Comparison of ENCODE assay signal across 18 cellular contexts in the genomic region with DNA sequence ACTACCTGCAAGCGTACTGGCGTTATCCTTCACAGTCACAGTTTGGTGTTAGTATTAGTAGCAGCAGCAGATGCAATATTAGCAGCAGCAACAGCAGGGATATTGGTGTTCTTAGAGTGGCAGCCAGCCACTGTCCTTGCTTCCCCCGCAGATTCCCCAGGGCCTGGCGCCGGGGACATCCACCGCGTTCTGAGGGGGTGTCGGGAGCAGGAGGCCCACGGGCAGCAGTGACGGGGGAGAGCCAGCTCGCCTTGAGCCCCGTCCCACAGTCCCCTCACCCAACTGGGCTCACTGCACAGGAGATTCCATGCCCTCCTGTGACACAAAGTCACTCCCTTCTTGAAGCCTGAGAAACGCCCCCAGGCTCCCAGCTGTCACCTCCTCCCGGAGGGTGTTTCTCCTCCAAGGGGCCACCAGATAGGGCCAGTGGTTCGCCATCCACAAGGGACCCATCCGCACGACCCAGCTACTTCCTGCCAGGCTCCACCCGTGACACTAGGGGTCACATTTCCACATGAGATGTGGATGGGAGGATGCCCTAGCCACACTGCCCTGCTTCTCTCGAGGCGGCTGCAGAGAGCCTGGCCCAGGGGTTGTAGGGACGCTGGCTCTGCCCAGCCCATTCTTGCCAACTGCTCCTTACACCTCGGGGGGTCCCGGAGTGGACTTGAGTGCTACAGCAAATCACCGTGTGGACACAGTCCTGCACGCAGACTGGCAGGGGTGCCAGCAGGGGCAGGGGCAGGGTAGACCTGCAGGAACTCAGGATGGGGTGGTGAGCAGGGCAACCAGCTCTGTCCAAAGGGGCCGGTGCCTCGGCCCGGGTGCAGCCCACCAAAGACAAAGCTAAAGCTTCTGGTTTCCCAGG.
DNase-seq lines count a peak whose midpoint lies in the region; ATAC-seq and TF ChIP-seq lines count a peak whose summit lies in the region.
"Had no signal": no experiment of that assay in that cellular context is flagged by ENCODE, and none has a peak within 500 bp of the region (broad histone marks: within the 10 kb centered on the region; RNA-seq: fewer than 3 reads in every experiment).

No MANE protein-coding gene starts in this region.

- H3K27me3 Mint-ChIP-seq in activated CD8-positive, alpha-beta T cell treated with anti-CD3 and anti-CD28 coated beads, Interleukin-2, amount 10 ng/mL, durations not matched to agents 7 days and 5 days (ENCODE audit: low read depth): no peaks in the 10 kb centered on the region
- H3K27me3 Mint-ChIP-seq in naive thymus-derived CD8-positive, alpha-beta T cell: peaks cover 0 to 2% (median 0%) of the 10 kb centered on the region in 5 donors
- H3K27me3 Mint-ChIP-seq: CD4-positive, CD25-positive, alpha-beta regulatory T cell; T-helper 17 cell had no signal

- DNase-seq in NCI-H524 (lab: John Stamatoyannopoulos, UW) (peak; percentile 35 to 61), NCI-H524 treated with DMSO at 0.1 percent for 48 hours (lab: John Stamatoyannopoulos, UW) (no peak), Right ventricle myocardium inferior (ENCODE audit: missing footprints) (peak; percentile 57), heart right ventricle (no peak), WERI-Rb-1 (peak; percentile 63), pons (ENCODE audit: low spot score) (peak; percentile 9)
- no peak for DNase-seq in activated CD8-positive, alpha-beta T cell treated with anti-CD3 and anti-CD28 coated beads, Interleukin-2, amount 10 ng/mL, durations not matched to agents 7 days and 5 days
- no peak for DNase-seq in naive thymus-derived CD8-positive, alpha-beta T cell
- DNase-seq: CD4-positive, CD25-positive, alpha-beta regulatory T cell; COR-L47; H9; HFFc6; Karpas-422; NCI-H1436; NCI-H446 treated with DMSO at 0.1 percent for 48 hours; NCI-H774; SIG-M5; T-helper 17 cell had no signal

- no peak overlapping the region for H3K4me3 Mint-ChIP-seq in activated CD8-positive, alpha-beta T cell treated with anti-CD3 and anti-CD28 coated beads, Interleukin-2, amount 10 ng/mL, durations not matched to agents 7 days and 5 days
- H3K4me3 Mint-ChIP-seq in naive thymus-derived CD8-positive, alpha-beta T cell: no peak overlapping the region
- H3K4me3 Mint-ChIP-seq: CD4-positive, CD25-positive, alpha-beta regulatory T cell; H9; HFFc6; T-helper 17 cell had no signal

- intact Hi-C loops in Right ventricle myocardium inferior (cut with DNase I): no loop called here
- intact Hi-C loops in heart right ventricle (cut with DNase I): no loop called here

- POLR2A ChIA-PET in activated CD8-positive, alpha-beta T cell treated with anti-CD3 and anti-CD28 coated beads, Interleukin-2, amount 10 ng/mL, durations not matched to agents 7 days and 5 days (lab: Charles Lee): no interaction called here
- POLR2A ChIA-PET in naive thymus-derived CD8-positive, alpha-beta T cell (lab: Charles Lee): no interaction called here

- H3K9me3 ChIP-seq in heart right ventricle (no peaks in the 10 kb centered on the region), WERI-Rb-1 (ENCODE audit: severe bottlenecking) (no peaks in the 10 kb centered on the region)

- CTCF ChIA-PET in activated CD8-positive, alpha-beta T cell treated with anti-CD3 and anti-CD28 coated beads, Interleukin-2, amount 10 ng/mL, durations not matched to agents 7 days and 5 days (lab: Charles Lee): no interaction called here

- no peak overlapping the region for H3K27ac Mint-ChIP-seq in activated CD8-positive, alpha-beta T cell treated with anti-CD3 and anti-CD28 coated beads, Interleukin-2, amount 10 ng/mL, durations not matched to agents 7 days and 5 days
- H3K27ac Mint-ChIP-seq in naive thymus-derived CD8-positive, alpha-beta T cell: no peak overlapping the region
- H3K27ac Mint-ChIP-seq: HFFc6, T-helper 17 cell had no signal

- peaks cover 0 to 27% (median 4%) of the 10 kb centered on the region in 7 donors for H3K27me3 ChIP-seq in heart right ventricle
- H3K27me3 ChIP-seq in WERI-Rb-1 (ENCODE audit: insufficient read depth, low read depth, severe bottlenecking): no peaks in the 10 kb centered on the region

- H3K4me1 Mint-ChIP-seq in activated CD8-positive, alpha-beta T cell treated with anti-CD3 and anti-CD28 coated beads, Interleukin-2, amount 10 ng/mL, durations not matched to agents 7 days and 5 days (ENCODE audit: low read depth): no peaks in the 10 kb centered on the region
- no peaks in the 10 kb centered on the region for H3K4me1 Mint-ChIP-seq in naive thymus-derived CD8-positive, alpha-beta T cell
- H3K4me1 Mint-ChIP-seq: CD4-positive, CD25-positive, alpha-beta regulatory T cell; T-helper 17 cell had no signal

- 77 to 78% methylated on average over 28 of the region's 28 CpGs for WGBS in heart right ventricle, 2 donors

- H3K36me3 ChIP-seq in heart right ventricle: no peaks in the 10 kb centered on the region
- no peaks in the 10 kb centered on the region for H3K36me3 ChIP-seq in WERI-Rb-1

- no peak overlapping the region for H3K4me3 ChIP-seq in heart right ventricle
- H3K4me3 ChIP-seq in WERI-Rb-1 (ENCODE audit: low read depth, low read length): no peak overlapping the region

- H3K4me1 ChIP-seq in heart right ventricle: no peaks in the 10 kb centered on the region

- H3K27ac ChIP-seq in heart right ventricle (no peak overlapping the region), WERI-Rb-1 (no peak overlapping the region)

- TF ChIP-seq CTCF in heart right ventricle (IDR thresholded peaks at IDR 0.05) (no peak), WERI-Rb-1 (IDR thresholded peaks at IDR 0.05; ENCODE audit: low read depth, low read length) (peak; percentile 44; the same call in 1 of the 2 replicates)

- ATAC-seq in Right ventricle myocardium inferior (no peak), heart right ventricle (no peak)
- no peak for ATAC-seq in activated CD8-positive, alpha-beta T cell treated with anti-CD3 and anti-CD28 coated beads, Interleukin-2, amount 10 ng/mL, durations not matched to agents 7 days and 5 days
- no peak for ATAC-seq in naive thymus-derived CD8-positive, alpha-beta T cell
- ATAC-seq: T-helper 17 cell had no signal

- no peaks in the 10 kb centered on the region for H3K36me3 Mint-ChIP-seq in activated CD8-positive, alpha-beta T cell treated with anti-CD3 and anti-CD28 coated beads, Interleukin-2, amount 10 ng/mL, durations not matched to agents 7 days and 5 days (ENCODE audit: low read depth)
- H3K36me3 Mint-ChIP-seq in naive thymus-derived CD8-positive, alpha-beta T cell: no peaks in the 10 kb centered on the region
- H3K36me3 Mint-ChIP-seq: CD4-positive, CD25-positive, alpha-beta regulatory T cell had no signal

- H3K9me3 Mint-ChIP-seq in activated CD8-positive, alpha-beta T cell treated with anti-CD3 and anti-CD28 coated beads, Interleukin-2, amount 10 ng/mL, durations not matched to agents 7 days and 5 days (ENCODE audit: insufficient read depth): no peaks in the 10 kb centered on the region
- H3K9me3 Mint-ChIP-seq in naive thymus-derived CD8-positive, alpha-beta T cell: peaks cover 0 to 3% (median 0%) of the 10 kb centered on the region in 9 donors
- H3K9me3 Mint-ChIP-seq: H9 had no signal

Comparison
In these comparisons a context has a peak if more than half of its experiments do, and no peak if none do; other contexts are left out.
1. DNase-seq: peak in NCI-H524 (2 of 2), Right ventricle myocardium inferior (single experiment), WERI-Rb-1 (single experiment) and pons (single experiment); none in NCI-H524 treated with DMSO at 0.1 percent for 48 hours (single experiment), heart right ventricle (0 of 2), activated CD8-positive, alpha-beta T cell treated with anti-CD3 and anti-CD28 coated beads, Interleukin-2, amount 10 ng/mL, durations not matched to agents 7 days and 5 days (single experiment) and naive thymus-derived CD8-positive, alpha-beta T cell (0 of 10).